Comparison of ENCODE assay signal across 1 cellular context in the genomic region with DNA sequence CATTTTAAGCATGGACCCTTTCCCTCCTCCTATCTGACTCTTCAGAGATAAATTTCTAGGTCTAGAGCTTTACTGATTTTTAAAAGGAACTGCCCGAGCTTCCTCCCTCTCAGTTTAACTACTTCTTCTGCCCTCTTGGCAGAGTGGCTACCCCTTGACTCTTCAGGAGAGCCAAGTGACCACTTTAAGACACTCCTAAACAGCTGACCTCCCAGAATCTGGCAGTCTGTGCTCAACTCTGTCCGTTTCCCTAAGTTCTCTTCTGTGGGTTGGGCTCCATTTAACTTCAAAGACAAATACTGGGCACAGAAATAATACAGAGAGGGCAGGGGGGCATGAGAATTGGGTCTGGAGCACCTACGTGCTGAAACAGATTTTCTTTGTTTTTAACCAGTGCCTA.
TF ChIP-seq lines count a peak whose summit lies in the region.

No MANE protein-coding gene starts in this region.

TF ChIP-seq in H1, 55 proteins besides CTCF, POLR2A, EP300 and RAD21 (continued from another document):
- TF ChIP-seq MAFK (IDR thresholded peaks at IDR 0.05; ENCODE audit: low read depth, low read length) (no peak), KDM5A (IDR thresholded peaks at IDR 0.05; ENCODE audit: low read length) (no peak), GABPA (IDR thresholded peaks at IDR 0.05; ENCODE audit: borderline replicate concordance, insufficient read depth, low read length) (no peak), SIX5 (IDR thresholded peaks at IDR 0.05; ENCODE audit: low read depth, low read length) (no peak)
